24 cellular contexts compared by ENCODE assay signal in the genomic region with DNA sequence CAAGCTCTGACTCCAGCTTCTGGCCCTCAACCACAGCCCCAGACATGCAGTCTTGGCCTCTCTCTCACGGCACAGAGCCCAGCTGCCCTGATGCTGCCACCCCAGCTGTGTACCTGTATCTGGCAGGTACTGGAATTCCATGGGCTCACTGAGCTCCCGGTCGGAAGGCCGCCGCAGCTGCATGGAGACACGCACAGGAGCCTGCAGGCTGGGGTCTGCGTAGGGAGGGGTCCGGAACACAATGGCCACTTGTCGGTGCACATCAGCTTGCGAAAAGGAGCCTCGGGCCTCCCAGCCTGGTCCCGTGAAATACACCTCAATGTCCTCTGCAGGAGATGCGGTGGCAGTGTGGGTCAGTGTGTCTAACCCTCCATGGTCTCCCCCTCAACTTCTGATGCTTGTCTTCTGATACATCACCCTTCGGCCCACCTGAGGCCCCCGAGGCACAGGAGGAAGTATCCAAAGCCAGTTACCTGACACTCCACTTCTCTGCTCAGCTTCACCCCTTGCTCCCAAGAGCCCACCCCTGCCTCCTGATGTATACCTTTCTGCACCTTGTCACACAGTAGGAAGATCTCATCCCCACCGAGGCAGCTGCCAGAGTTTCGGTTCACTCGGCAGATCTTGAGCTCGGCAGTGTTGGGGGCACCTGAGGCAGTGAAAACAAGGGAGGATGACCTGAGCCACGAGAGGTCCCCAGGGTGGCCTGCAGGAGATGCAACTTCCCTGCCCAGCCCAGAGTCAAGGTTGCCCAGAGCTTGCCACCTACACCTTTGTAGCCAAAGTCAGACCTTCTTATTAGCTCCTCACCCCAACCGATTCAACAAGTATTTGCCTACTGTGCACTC. TPM values are rescaled to one million over a fixed set of nuclear protein-coding genes. Genes with fewer than 3 reads are reported as not detected.
A peak's percentile ranks its signal among the peaks of the same experiment; 100 is the strongest.
DNase-seq lines count a peak whose midpoint lies in the region; ATAC-seq, FAIRE-seq and TF ChIP-seq lines count a peak whose summit lies in the region.
"Had no signal": no experiment of that assay in that cellular context is flagged by ENCODE, and none has a peak within 500 bp of the region (broad histone marks: within the 10 kb centered on the region; RNA-seq: fewer than 3 reads in every experiment).

No MANE protein-coding gene starts in this region.

- no peaks in the 10 kb centered on the region for H3K9me3 Mint-ChIP-seq in activated T-helper 17 cell treated with anti-CD3 and anti-CD28 coated beads, Interleukin-2, amount 50 U/mL, for 72 hours
- H3K9me3 Mint-ChIP-seq: CD14-positive monocyte, memory B cell had no signal

- 94% methylated on average over 18 of the region's 21 CpGs for WGBS in HepG2 (ENCODE audit: low lambda C conversion rate)
- 70% methylated on average over 2 of the region's 21 CpGs for WGBS in right lobe of liver (ENCODE audit: insufficient coverage, low coverage, low lambda C conversion rate, missing lambda C conversion rate)

- DNase-seq in HepG2 (ENCODE audit: low spot score) (no peak), right lobe of liver (no peak), mucosa of gallbladder (ENCODE audit: low spot score) (peak; percentile 10), Karpas-422 (no peak), retina (no peak), left ventricle myocardium inferior (no peak)
- DNase-seq: activated CD4-positive, alpha-beta T cell treated with anti-CD3 and anti-CD28 coated beads for 48 hours; DMS 273 treated with DMSO at 0.1 percent for 48 hours; head of caudate nucleus; NCI-H1092 treated with DMSO at 0.1 percent for 48 hours; NCI-H2081; NCI-H226; NCI-H748 treated with DMSO at 0.1 percent for 48 hours; right cardiac atrium; RPMI8226; T-helper 2 cell had no signal

- H3K9ac ChIP-seq in HepG2 (ENCODE audit: insufficient read depth, low read depth, low read length) = no peak overlapping the region
- no peak overlapping the region for H3K9ac ChIP-seq in Karpas-422 (ENCODE audit: low read length)

- H3K4me3 Mint-ChIP-seq in activated T-helper 17 cell treated with anti-CD3 and anti-CD28 coated beads, Interleukin-2, amount 50 U/mL, for 72 hours = peak overlapping the region; percentile 65
- H3K4me3 Mint-ChIP-seq: CD14-positive monocyte, memory B cell had no signal

- H4K20me1 ChIP-seq in HepG2 (ENCODE audit: insufficient read depth, low read length) (peaks cover 4% of the 10 kb centered on the region; the same call in 1 of the 2 replicates), Karpas-422 (ENCODE audit: insufficient read depth, low read depth, low read length) (peaks cover 20% of the 10 kb centered on the region)

- TF ChIP-seq CTCF in HepG2 (CRISPR knock-in tag; IDR thresholded peaks at IDR 0.05) = no peak
- TF ChIP-seq CTCF in right lobe of liver (IDR thresholded peaks at IDR 0.05) = no peak
- TF ChIP-seq CTCF in left ventricle myocardium inferior (IDR thresholded peaks at IDR 0.05; ENCODE audit: borderline replicate concordance) = no peak

- H3K4me1 ChIP-seq in HepG2 (ENCODE audit: insufficient read depth, low read length) (peaks cover 27% of the 10 kb centered on the region), right lobe of liver (peaks cover 0 to 23% (median 15%) of the 10 kb centered on the region in 4 donors), Karpas-422 (ENCODE audit: low read length) (peaks cover 13% of the 10 kb centered on the region), left ventricle myocardium inferior (peaks cover 61% of the 10 kb centered on the region)

- H3K4me1 Mint-ChIP-seq in activated T-helper 17 cell treated with anti-CD3 and anti-CD28 coated beads, Interleukin-2, amount 50 U/mL, for 72 hours = peaks cover 37% of the 10 kb centered on the region

- ATAC-seq in HepG2 (no peak), right lobe of liver (no peak)
- no peak for ATAC-seq in activated T-helper 17 cell treated with anti-CD3 and anti-CD28 coated beads, Interleukin-2, amount 50 U/mL, for 72 hours (replicated peaks)
- ATAC-seq: HCT116, right cardiac atrium had no signal

- H3K79me2 ChIP-seq in HepG2 (ENCODE audit: insufficient read depth, low read length) (peaks cover 14% of the 10 kb centered on the region), Karpas-422 (ENCODE audit: low read length) (peaks cover 22% of the 10 kb centered on the region)

- H3K4me2 ChIP-seq in HepG2 (ENCODE audit: low read depth, low read length) = no peak overlapping the region
- H3K4me2 ChIP-seq in Karpas-422 (ENCODE audit: low read depth, low read length, poor library complexity, severe bottlenecking) = no peak overlapping the region

- H3K9me3 ChIP-seq in HepG2 (ENCODE audit: low read length) (no peaks in the 10 kb centered on the region), right lobe of liver (no peaks in the 10 kb centered on the region), Karpas-422 (ENCODE audit: low read length) (no peaks in the 10 kb centered on the region), left ventricle myocardium inferior (replicated peaks) (no peaks in the 10 kb centered on the region)
- H3K9me3 ChIP-seq: ovary, tibial nerve had no signal

- H3K27ac Mint-ChIP-seq in activated T-helper 17 cell treated with anti-CD3 and anti-CD28 coated beads, Interleukin-2, amount 50 U/mL, for 72 hours = peak overlapping the region; percentile 79

- peaks cover 32 to 57% of the 10 kb centered on the region in 2 experiments for H3K36me3 ChIP-seq in HepG2 (replicated peaks in 1 of 2; ENCODE audit: control insufficient read depth in 1 of 2, insufficient read depth in 2 of 2, low read length in 2 of 2)
- peaks cover 7 to 66% (median 35%) of the 10 kb centered on the region in 4 donors for H3K36me3 ChIP-seq in right lobe of liver
- peaks cover 40% of the 10 kb centered on the region for H3K36me3 ChIP-seq in Karpas-422 (ENCODE audit: insufficient read depth, low read length)
- H3K36me3 ChIP-seq in left ventricle myocardium inferior = peaks cover 77% of the 10 kb centered on the region
- H3K36me3 ChIP-seq: ovary had no signal

- H3K27me3 ChIP-seq in HepG2 (ENCODE audit: control insufficient read depth in 1 of 2, insufficient read depth in 2 of 2, low read length in 2 of 2) (no peaks in the 10 kb centered on the region; a peak in 1 of 5 replicates), right lobe of liver (no peaks in the 10 kb centered on the region), Karpas-422 (ENCODE audit: low read length) (no peaks in the 10 kb centered on the region), left ventricle myocardium inferior (ENCODE audit: low read depth) (no peaks in the 10 kb centered on the region)
- H3K27me3 ChIP-seq: ovary, tibial nerve had no signal

- H3K36me3 Mint-ChIP-seq in activated T-helper 17 cell treated with anti-CD3 and anti-CD28 coated beads, Interleukin-2, amount 50 U/mL, for 72 hours (ENCODE audit: low read depth) = peaks cover 89% of the 10 kb centered on the region

- no peak for TF ChIP-seq RAD21 in HepG2 (CRISPR knock-in tag; IDR thresholded peaks at IDR 0.05)

- no peak for FAIRE-seq in HepG2 (lab: Jason Lieb, UNC)

- in situ Hi-C loops in HepG2 (cut with HindIII; ENCODE audit: extremely low pct_ligation_motif_present, low pct_unique_long_range_greater_than_20kb) = no loop called here

- no peaks in the 10 kb centered on the region for H3K9me2 ChIP-seq in Karpas-422 (replicated peaks; ENCODE audit: insufficient read depth, low read length)

- H2AFZ ChIP-seq in HepG2 (ENCODE audit: low read length) (no peak overlapping the region), Karpas-422 (ENCODE audit: low read length) (no peak overlapping the region)

- TF ChIP-seq EP300 in HepG2 (IDR thresholded peaks at IDR 0.05; ENCODE audit: low read depth in 2 of 2, low read length in 2 of 2) (no peak), HepG2 (CRISPR knock-in tag; IDR thresholded peaks at IDR 0.05; ENCODE audit: borderline replicate concordance) (no peak)

- H3K4me3 ChIP-seq in HepG2 (replicated peaks in 1 of 3; ENCODE audit: insufficient read depth in 1 of 3, low read depth in 2 of 3, low read length in 3 of 3) (no peak overlapping the region), right lobe of liver (no peak overlapping the region), Karpas-422 (ENCODE audit: low read length) (no peak overlapping the region), left ventricle myocardium inferior (no peak overlapping the region)
- H3K4me3 ChIP-seq: ovary, SK-N-MC, tibial nerve had no signal

- CTCF ChIA-PET in HepG2 (lab: Yijun Ruan, JAX; ENCODE audit: low intra/inter-chr PET ratio, low total read pairs) = no interaction called here

- no TSS peak for BruUV-seq in HepG2 (replicated peaks; lab: Mats Ljungman, UMichigan)

- no peaks in the 10 kb centered on the region for H3K27me3 Mint-ChIP-seq in activated T-helper 17 cell treated with anti-CD3 and anti-CD28 coated beads, Interleukin-2, amount 50 U/mL, for 72 hours
- H3K27me3 Mint-ChIP-seq: memory B cell had no signal

- H3K27ac ChIP-seq in HepG2 (ENCODE audit: extremely low read length, insufficient read depth, low read length) (no peak overlapping the region), right lobe of liver (no peak overlapping the region), Karpas-422 (ENCODE audit: low read length) (no peak overlapping the region), left ventricle myocardium inferior (replicated peaks) (no peak overlapping the region)
- H3K27ac ChIP-seq: HL-60, ovary, SK-N-MC, tibial nerve had no signal

- POLR2A ChIA-PET in HepG2 (lab: Yijun Ruan, JAX) = no interaction called here

- intact Hi-C loops in HepG2 (cut with micrococcal nuclease; ENCODE audit: unreplicated experiment) = no loop called here
- intact Hi-C loops in right lobe of liver (cut with DNase I) = no loop called here
- intact Hi-C loops in left ventricle myocardium inferior (cut with micrococcal nuclease) = no loop called here

- TF ChIP-seq POLR2A in HepG2 (IDR thresholded peaks at IDR 0.05; ENCODE audit: insufficient read depth in 1 of 2, low read depth in 2 of 2, low read length in 2 of 2) = no peak
- no peak for TF ChIP-seq POLR2A in right lobe of liver (IDR thresholded peaks at IDR 0.05)

RNA-seq across cellular contexts. Expression of a gene that starts 4.3 kb away (rescaled TPM):
- total RNA-seq in HepG2 (2016; rRNA removed; fragmentation: Illumina TruSeq; extraction: Trizol) (18.7 and 21.4 TPM in 2 replicates), right lobe of liver (10 to 100 TPM; 27.8 to 51.1 (median 41.9) TPM), mucosa of gallbladder (84.2 TPM), left ventricle myocardium inferior (33.8 TPM)
- total RNA-seq in HepG2 (2016; cell fraction: cytosol; rRNA removed; fragmentation: Illumina TruSeq; extraction: Trizol; ENCODE audit: low read depth) = 13.2 and 15.2 TPM in 2 replicates
- total RNA-seq in HepG2 (2016; cell fraction: insoluble cytoplasmic fraction; rRNA removed; fragmentation: Illumina TruSeq; extraction: Trizol) = 18.1 and 22.6 TPM in 2 replicates
- 29.5 and 31.1 TPM in 2 replicates for total RNA-seq in HepG2 (2016; cell fraction: membrane; rRNA removed; fragmentation: Illumina TruSeq; extraction: Trizol)
- total RNA-seq in HepG2 (2016; cell fraction: nucleus; rRNA removed; fragmentation: Illumina TruSeq; extraction: Trizol) = 22.2 and 24.4 TPM in 2 replicates
- polyA plus RNA-seq in HepG2 (2011; rRNA removed) = 40.5 and 51.0 TPM in 2 replicates
- 17.1 and 18.5 TPM in 2 replicates for polyA plus RNA-seq in HepG2 (2011; cell fraction: cytosol; rRNA removed)
- polyA plus RNA-seq in HepG2 (2011; cell fraction: nucleus; rRNA removed) = 130 and 135 TPM in 2 replicates
- polyA plus RNA-seq in HepG2 (2012) = 35.3 and 47.6 TPM in 2 replicates
- 18.5 and 18.9 TPM in 2 replicates for polyA plus RNA-seq in HepG2 (2016; cell fraction: cytosol; fragmentation: Illumina TruSeq; extraction: Trizol; ENCODE audit: low read depth)
- polyA plus RNA-seq in HepG2 (2016; cell fraction: insoluble cytoplasmic fraction; fragmentation: Illumina TruSeq; extraction: Trizol; ENCODE audit: low read depth) = 29.6 and 39.8 TPM in 2 replicates
- 31.6 and 34.3 TPM in 2 replicates for polyA plus RNA-seq in HepG2 (2016; cell fraction: membrane; fragmentation: Illumina TruSeq; extraction: Trizol; ENCODE audit: low read depth)
- 67.4 and 71.3 TPM in 2 replicates for polyA plus RNA-seq in HepG2 (2016; cell fraction: nucleus; fragmentation: Illumina TruSeq; extraction: Trizol; ENCODE audit: insufficient read depth, low read depth)
- 44.8 and 56.8 TPM in 2 replicates for polyA minus RNA-seq in HepG2 (2011; rRNA and poly(A)+ RNA removed; ENCODE audit: low replicate concordance)
- polyA minus RNA-seq in HepG2 (2011; cell fraction: cytosol; rRNA and poly(A)+ RNA removed) = 19.2 and 21.1 TPM in 2 replicates
- 31.7 and 34.9 TPM in 2 replicates for polyA minus RNA-seq in HepG2 (2011; cell fraction: nucleus; rRNA and poly(A)+ RNA removed)
- 100 to 1,000 TPM in 1 of 2 donors, 10 to 100 TPM in 1; 82.5 to 150 TPM for total RNA-seq in activated T-helper 17 cell treated with anti-CD3 and anti-CD28 coated beads, Interleukin-2, amount 50 U/mL, for 72 hours
- 42.6 and 44.0 TPM in 2 replicates for total RNA-seq in Karpas-422 (2014; rRNA removed; shearing (Covaris generic); ENCODE audit: low replicate concordance)

RNA-seq across cellular contexts. Expression of a gene that starts 20.5 kb away (rescaled TPM):
- 5.4 and 5.8 TPM in 2 replicates for total RNA-seq in HepG2 (2016; rRNA removed; fragmentation: Illumina TruSeq; extraction: Trizol)
- 2.4 and 2.5 TPM in 2 replicates for total RNA-seq in HepG2 (2016; cell fraction: cytosol; rRNA removed; fragmentation: Illumina TruSeq; extraction: Trizol; ENCODE audit: low read depth)
- total RNA-seq in HepG2 (2016; cell fraction: insoluble cytoplasmic fraction; rRNA removed; fragmentation: Illumina TruSeq; extraction: Trizol) = 5.0 and 7.9 TPM in 2 replicates
- total RNA-seq in HepG2 (2016; cell fraction: membrane; rRNA removed; fragmentation: Illumina TruSeq; extraction: Trizol) = 5.1 and 6.5 TPM in 2 replicates
- total RNA-seq in HepG2 (2016; cell fraction: nucleus; rRNA removed; fragmentation: Illumina TruSeq; extraction: Trizol) = 4.5 and 6.8 TPM in 2 replicates
- 7.7 and 9.1 TPM in 2 replicates for polyA plus RNA-seq in HepG2 (2011; rRNA removed)
- 4.1 and 8.2 TPM in 2 replicates for polyA plus RNA-seq in HepG2 (2011; cell fraction: cytosol; rRNA removed)
- 29.6 and 37.0 TPM in 2 replicates for polyA plus RNA-seq in HepG2 (2011; cell fraction: nucleus; rRNA removed)
- 4.6 and 5.8 TPM in 2 replicates for polyA plus RNA-seq in HepG2 (2012)
- polyA plus RNA-seq in HepG2 (2016; cell fraction: cytosol; fragmentation: Illumina TruSeq; extraction: Trizol; ENCODE audit: low read depth) = 2.6 and 2.8 TPM in 2 replicates
- polyA plus RNA-seq in HepG2 (2016; cell fraction: insoluble cytoplasmic fraction; fragmentation: Illumina TruSeq; extraction: Trizol; ENCODE audit: low read depth) = 4.1 and 5.0 TPM in 2 replicates
- polyA plus RNA-seq in HepG2 (2016; cell fraction: membrane; fragmentation: Illumina TruSeq; extraction: Trizol; ENCODE audit: low read depth) = 4.4 and 5.1 TPM in 2 replicates
- polyA plus RNA-seq in HepG2 (2016; cell fraction: nucleus; fragmentation: Illumina TruSeq; extraction: Trizol; ENCODE audit: insufficient read depth, low read depth) = 10.2 and 11.1 TPM in 2 replicates
- 33.6 and 36.0 TPM in 2 replicates for polyA minus RNA-seq in HepG2 (2011; rRNA and poly(A)+ RNA removed; ENCODE audit: low replicate concordance)
- 9.0 and 11.6 TPM in 2 replicates for polyA minus RNA-seq in HepG2 (2011; cell fraction: cytosol; rRNA and poly(A)+ RNA removed)
- 6.8 and 10.8 TPM in 2 replicates for polyA minus RNA-seq in HepG2 (2011; cell fraction: nucleus; rRNA and poly(A)+ RNA removed)
- total RNA-seq in right lobe of liver = 10 to 100 TPM; 21.1 to 34.1 (median 25.3) TPM
- total RNA-seq in activated T-helper 17 cell treated with anti-CD3 and anti-CD28 coated beads, Interleukin-2, amount 50 U/mL, for 72 hours = 100 to 1,000 TPM; 135 to 144 TPM
- total RNA-seq in mucosa of gallbladder = 74.7 TPM
- total RNA-seq in Karpas-422 (2014; rRNA removed; shearing (Covaris generic); ENCODE audit: low replicate concordance) = 74.6 and 123 TPM in 2 replicates
- 21.0 TPM for total RNA-seq in left ventricle myocardium inferior

RNA-seq across cellular contexts. Expression of a gene that starts 42.8 kb away (rescaled TPM):
- total RNA-seq in HepG2 (2016; rRNA removed; fragmentation: Illumina TruSeq; extraction: Trizol) = 14.5 and 23.0 TPM in 2 replicates
- total RNA-seq in HepG2 (2016; cell fraction: cytosol; rRNA removed; fragmentation: Illumina TruSeq; extraction: Trizol; ENCODE audit: low read depth) = 8.5 and 8.7 TPM in 2 replicates
- 12.2 and 22.7 TPM in 2 replicates for total RNA-seq in HepG2 (2016; cell fraction: insoluble cytoplasmic fraction; rRNA removed; fragmentation: Illumina TruSeq; extraction: Trizol)
- total RNA-seq in HepG2 (2016; cell fraction: membrane; rRNA removed; fragmentation: Illumina TruSeq; extraction: Trizol) = 9.3 and 9.7 TPM in 2 replicates
- total RNA-seq in HepG2 (2016; cell fraction: nucleus; rRNA removed; fragmentation: Illumina TruSeq; extraction: Trizol) = 26.0 and 33.8 TPM in 2 replicates
- polyA plus RNA-seq in HepG2 (2011; rRNA removed) = 16.2 and 23.1 TPM in 2 replicates
- polyA plus RNA-seq in HepG2 (2011; cell fraction: cytosol; rRNA removed) = 12.7 and 17.1 TPM in 2 replicates
- polyA plus RNA-seq in HepG2 (2011; cell fraction: nucleus; rRNA removed) = 99.5 and 123 TPM in 2 replicates
- 14.4 and 24.5 TPM in 2 replicates for polyA plus RNA-seq in HepG2 (2012)
- polyA plus RNA-seq in HepG2 (2016; cell fraction: cytosol; fragmentation: Illumina TruSeq; extraction: Trizol; ENCODE audit: low read depth) = 4.3 and 4.9 TPM in 2 replicates
- 14.3 and 21.7 TPM in 2 replicates for polyA plus RNA-seq in HepG2 (2016; cell fraction: insoluble cytoplasmic fraction; fragmentation: Illumina TruSeq; extraction: Trizol; ENCODE audit: low read depth)
- polyA plus RNA-seq in HepG2 (2016; cell fraction: membrane; fragmentation: Illumina TruSeq; extraction: Trizol; ENCODE audit: low read depth) = 5.8 and 6.9 TPM in 2 replicates
- 68.2 and 73.5 TPM in 2 replicates for polyA plus RNA-seq in HepG2 (2016; cell fraction: nucleus; fragmentation: Illumina TruSeq; extraction: Trizol; ENCODE audit: insufficient read depth, low read depth)
- polyA minus RNA-seq in HepG2 (2011; rRNA and poly(A)+ RNA removed; ENCODE audit: low replicate concordance) = 35.6 and 67.6 TPM in 2 replicates
- polyA minus RNA-seq in HepG2 (2011; cell fraction: cytosol; rRNA and poly(A)+ RNA removed) = 23.3 and 27.8 TPM in 2 replicates
- polyA minus RNA-seq in HepG2 (2011; cell fraction: nucleus; rRNA and poly(A)+ RNA removed) = 32.3 and 32.8 TPM in 2 replicates
- 10 to 100 TPM; 11.2 to 32.9 (median 12.4) TPM for total RNA-seq in right lobe of liver
- total RNA-seq in activated T-helper 17 cell treated with anti-CD3 and anti-CD28 coated beads, Interleukin-2, amount 50 U/mL, for 72 hours = 10 to 100 TPM; 20.8 to 39.1 TPM
- 52.5 TPM for total RNA-seq in mucosa of gallbladder
- total RNA-seq in Karpas-422 (2014; rRNA removed; shearing (Covaris generic); ENCODE audit: low replicate concordance) = 20.4 and 28.5 TPM in 2 replicates
- total RNA-seq in left ventricle myocardium inferior = 11.9 TPM

RNA-seq across cellular contexts. Expression of a gene that starts 44.4 kb away (rescaled TPM):
- total RNA-seq in HepG2 (2016; rRNA removed; fragmentation: Illumina TruSeq; extraction: Trizol) (35.6 and 51.5 TPM in 2 replicates), right lobe of liver (10 to 100 TPM; 48.3 to 67.1 (median 60.9) TPM), mucosa of gallbladder (85.6 TPM), left ventricle myocardium inferior (32.4 TPM)
- total RNA-seq in HepG2 (2016; cell fraction: cytosol; rRNA removed; fragmentation: Illumina TruSeq; extraction: Trizol; ENCODE audit: low read depth) = 9.8 and 11.0 TPM in 2 replicates
- 28.4 and 51.3 TPM in 2 replicates for total RNA-seq in HepG2 (2016; cell fraction: insoluble cytoplasmic fraction; rRNA removed; fragmentation: Illumina TruSeq; extraction: Trizol)
- total RNA-seq in HepG2 (2016; cell fraction: membrane; rRNA removed; fragmentation: Illumina TruSeq; extraction: Trizol) = 23.9 and 24.4 TPM in 2 replicates
- total RNA-seq in HepG2 (2016; cell fraction: nucleus; rRNA removed; fragmentation: Illumina TruSeq; extraction: Trizol) = 38.3 and 44.6 TPM in 2 replicates
- 35.9 and 54.6 TPM in 2 replicates for polyA plus RNA-seq in HepG2 (2011; rRNA removed)
- 29.9 and 43.3 TPM in 2 replicates for polyA plus RNA-seq in HepG2 (2011; cell fraction: cytosol; rRNA removed)
- 105 and 109 TPM in 2 replicates for polyA plus RNA-seq in HepG2 (2011; cell fraction: nucleus; rRNA removed)
- 41.6 and 47.6 TPM in 2 replicates for polyA plus RNA-seq in HepG2 (2012)
- 10.0 and 10.8 TPM in 2 replicates for polyA plus RNA-seq in HepG2 (2016; cell fraction: cytosol; fragmentation: Illumina TruSeq; extraction: Trizol; ENCODE audit: low read depth)
- 43.2 and 55.5 TPM in 2 replicates for polyA plus RNA-seq in HepG2 (2016; cell fraction: insoluble cytoplasmic fraction; fragmentation: Illumina TruSeq; extraction: Trizol; ENCODE audit: low read depth)
- polyA plus RNA-seq in HepG2 (2016; cell fraction: membrane; fragmentation: Illumina TruSeq; extraction: Trizol; ENCODE audit: low read depth) = 24.5 and 29.1 TPM in 2 replicates
- 98.1 and 107 TPM in 2 replicates for polyA plus RNA-seq in HepG2 (2016; cell fraction: nucleus; fragmentation: Illumina TruSeq; extraction: Trizol; ENCODE audit: insufficient read depth, low read depth)
- polyA minus RNA-seq in HepG2 (2011; rRNA and poly(A)+ RNA removed; ENCODE audit: low replicate concordance) = 59.8 and 117 TPM in 2 replicates
- 35.9 and 41.2 TPM in 2 replicates for polyA minus RNA-seq in HepG2 (2011; cell fraction: cytosol; rRNA and poly(A)+ RNA removed)
- 61.7 and 76.1 TPM in 2 replicates for polyA minus RNA-seq in HepG2 (2011; cell fraction: nucleus; rRNA and poly(A)+ RNA removed)
- total RNA-seq in activated T-helper 17 cell treated with anti-CD3 and anti-CD28 coated beads, Interleukin-2, amount 50 U/mL, for 72 hours = 10 to 100 TPM; 64.9 to 83.2 TPM
- total RNA-seq in Karpas-422 (2014; rRNA removed; shearing (Covaris generic); ENCODE audit: low replicate concordance) = 11.8 and 28.0 TPM in 2 replicates

RNA-seq across cellular contexts. Expression of a gene that starts 53.7 kb away (rescaled TPM):
- total RNA-seq in HepG2 (2016; rRNA removed; fragmentation: Illumina TruSeq; extraction: Trizol) (45.4 and 48.3 TPM in 2 replicates), right lobe of liver (10 to 100 TPM; 17.8 to 30.4 (median 24.0) TPM), mucosa of gallbladder (74.7 TPM), left ventricle myocardium inferior (47.0 TPM)
- 8.5 and 8.6 TPM in 2 replicates for total RNA-seq in HepG2 (2016; cell fraction: cytosol; rRNA removed; fragmentation: Illumina TruSeq; extraction: Trizol; ENCODE audit: low read depth)
- total RNA-seq in HepG2 (2016; cell fraction: insoluble cytoplasmic fraction; rRNA removed; fragmentation: Illumina TruSeq; extraction: Trizol) = 45.1 and 48.4 TPM in 2 replicates
- 17.0 and 19.2 TPM in 2 replicates for total RNA-seq in HepG2 (2016; cell fraction: membrane; rRNA removed; fragmentation: Illumina TruSeq; extraction: Trizol)
- 28.1 and 30.8 TPM in 2 replicates for total RNA-seq in HepG2 (2016; cell fraction: nucleus; rRNA removed; fragmentation: Illumina TruSeq; extraction: Trizol)
- polyA plus RNA-seq in HepG2 (2011; rRNA removed) = 34.4 and 35.2 TPM in 2 replicates
- 21.9 and 28.4 TPM in 2 replicates for polyA plus RNA-seq in HepG2 (2011; cell fraction: cytosol; rRNA removed)
- 53.3 and 53.6 TPM in 2 replicates for polyA plus RNA-seq in HepG2 (2011; cell fraction: nucleus; rRNA removed)
- polyA plus RNA-seq in HepG2 (2012) = 19.9 and 22.4 TPM in 2 replicates
- 5.2 and 5.8 TPM in 2 replicates for polyA plus RNA-seq in HepG2 (2016; cell fraction: cytosol; fragmentation: Illumina TruSeq; extraction: Trizol; ENCODE audit: low read depth)
- polyA plus RNA-seq in HepG2 (2016; cell fraction: insoluble cytoplasmic fraction; fragmentation: Illumina TruSeq; extraction: Trizol; ENCODE audit: low read depth) = 41.7 and 50.6 TPM in 2 replicates
- 9.1 and 12.0 TPM in 2 replicates for polyA plus RNA-seq in HepG2 (2016; cell fraction: membrane; fragmentation: Illumina TruSeq; extraction: Trizol; ENCODE audit: low read depth)
- polyA plus RNA-seq in HepG2 (2016; cell fraction: nucleus; fragmentation: Illumina TruSeq; extraction: Trizol; ENCODE audit: insufficient read depth, low read depth) = 60.8 and 65.4 TPM in 2 replicates
- polyA minus RNA-seq in HepG2 (2011; rRNA and poly(A)+ RNA removed; ENCODE audit: low replicate concordance) = 78.3 and 126 TPM in 2 replicates
- 15.4 and 16.3 TPM in 2 replicates for polyA minus RNA-seq in HepG2 (2011; cell fraction: cytosol; rRNA and poly(A)+ RNA removed)
- 39.5 and 44.1 TPM in 2 replicates for polyA minus RNA-seq in HepG2 (2011; cell fraction: nucleus; rRNA and poly(A)+ RNA removed)
- total RNA-seq in activated T-helper 17 cell treated with anti-CD3 and anti-CD28 coated beads, Interleukin-2, amount 50 U/mL, for 72 hours = 10 to 100 TPM; 75.6 to 88.8 TPM
- total RNA-seq in Karpas-422 (2014; rRNA removed; shearing (Covaris generic); ENCODE audit: low replicate concordance) = 17.8 and 23.9 TPM in 2 replicates
